ENCODE assay signal across 1 cellular context in the genomic region with DNA sequence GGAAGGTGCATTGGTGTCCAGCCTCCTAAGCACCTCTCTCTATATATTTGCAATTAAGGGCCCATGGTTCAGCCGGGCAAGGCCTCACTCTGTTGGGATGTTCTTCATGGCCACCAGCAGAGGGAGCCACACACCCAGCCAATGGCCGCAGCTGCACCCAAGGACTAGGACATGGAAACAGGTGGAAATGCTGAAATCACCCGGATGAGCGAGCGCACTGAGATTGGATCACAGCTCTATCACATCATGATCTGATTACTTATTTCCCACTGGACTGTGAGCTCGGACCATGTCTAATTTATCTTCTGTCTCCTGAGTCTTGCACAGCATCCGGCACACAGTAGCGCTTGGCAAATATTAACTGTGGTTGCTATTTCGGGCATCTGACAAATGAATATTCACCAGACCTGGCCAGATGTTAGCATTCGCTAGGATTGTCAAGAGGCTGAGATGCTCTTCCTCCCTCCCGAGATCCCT.
A peak's percentile ranks its signal among the peaks of the same experiment; 100 is the strongest.
TF ChIP-seq lines count a peak whose summit lies in the region.

No MANE protein-coding gene starts in this region.

TF ChIP-seq in K562, 482 proteins besides CTCF, POLR2A, EP300 and RAD21 (continued from another document and continues in another):
- TF ChIP-seq, protein P1, sequence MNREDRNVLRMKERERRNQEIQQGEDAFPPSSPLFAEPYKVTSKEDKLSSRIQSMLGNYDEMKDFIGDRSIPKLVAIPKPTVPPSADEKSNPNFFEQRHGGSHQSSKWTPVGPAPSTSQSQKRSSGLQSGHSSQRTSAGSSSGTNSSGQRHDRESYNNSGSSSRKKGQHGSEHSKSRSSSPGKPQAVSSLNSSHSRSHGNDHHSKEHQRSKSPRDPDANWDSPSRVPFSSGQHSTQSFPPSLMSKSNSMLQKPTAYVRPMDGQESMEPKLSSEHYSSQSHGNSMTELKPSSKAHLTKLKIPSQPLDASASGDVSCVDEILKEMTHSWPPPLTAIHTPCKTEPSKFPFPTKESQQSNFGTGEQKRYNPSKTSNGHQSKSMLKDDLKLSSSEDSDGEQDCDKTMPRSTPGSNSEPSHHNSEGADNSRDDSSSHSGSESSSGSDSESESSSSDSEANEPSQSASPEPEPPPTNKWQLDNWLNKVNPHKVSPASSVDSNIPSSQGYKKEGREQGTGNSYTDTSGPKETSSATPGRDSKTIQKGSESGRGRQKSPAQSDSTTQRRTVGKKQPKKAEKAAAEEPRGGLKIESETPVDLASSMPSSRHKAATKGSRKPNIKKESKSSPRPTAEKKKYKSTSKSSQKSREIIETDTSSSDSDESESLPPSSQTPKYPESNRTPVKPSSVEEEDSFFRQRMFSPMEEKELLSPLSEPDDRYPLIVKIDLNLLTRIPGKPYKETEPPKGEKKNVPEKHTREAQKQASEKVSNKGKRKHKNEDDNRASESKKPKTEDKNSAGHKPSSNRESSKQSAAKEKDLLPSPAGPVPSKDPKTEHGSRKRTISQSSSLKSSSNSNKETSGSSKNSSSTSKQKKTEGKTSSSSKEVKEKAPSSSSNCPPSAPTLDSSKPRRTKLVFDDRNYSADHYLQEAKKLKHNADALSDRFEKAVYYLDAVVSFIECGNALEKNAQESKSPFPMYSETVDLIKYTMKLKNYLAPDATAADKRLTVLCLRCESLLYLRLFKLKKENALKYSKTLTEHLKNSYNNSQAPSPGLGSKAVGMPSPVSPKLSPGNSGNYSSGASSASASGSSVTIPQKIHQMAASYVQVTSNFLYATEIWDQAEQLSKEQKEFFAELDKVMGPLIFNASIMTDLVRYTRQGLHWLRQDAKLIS (CRISPR knock-in tag; IDR thresholded peaks at IDR 0.05): no peak
- TF ChIP-seq ATF7 (IDR thresholded peaks at IDR 0.05) (peak; percentile 37; the same call in 1 of the 2 replicates), ELF1 (tag; IDR thresholded peaks at IDR 0.05) (no peak), PTBP1 (IDR thresholded peaks at IDR 0.05; ENCODE audit: low read depth, low read length) (no peak), HOXB6 (CRISPR knock-in tag; IDR thresholded peaks at IDR 0.05; ENCODE audit: borderline replicate concordance) (no peak), JUNB (CRISPR knock-in tag; conservative IDR thresholded peaks at IDR 0.05) (no peak), BMI1 (IDR thresholded peaks at IDR 0.05; ENCODE audit: low read length) (no peak), NCOA1 (IDR thresholded peaks at IDR 0.05; ENCODE audit: low read depth) (no peak), RUNX1 (IDR thresholded peaks at IDR 0.05; ENCODE audit: low read depth) (no peak), PCBP1 (IDR thresholded peaks at IDR 0.05; ENCODE audit: low read depth, low read length, poor library complexity, severe bottlenecking) (no peak), ARID2 (IDR thresholded peaks at IDR 0.05) (peak; percentile 90), GATA2 (CRISPR knock-in tag; IDR thresholded peaks at IDR 0.05) (no peak), XRCC5 (IDR thresholded peaks at IDR 0.05; ENCODE audit: low read depth, low read length) (peak; percentile 75; the same call in 1 of the 2 replicates), HLTF (IDR thresholded peaks at IDR 0.05) (no peak), CEBPG (CRISPR knock-in tag; IDR thresholded peaks at IDR 0.05) (no peak), CEBPG (tag; conservative IDR thresholded peaks at IDR 0.05 in 1 of 2, IDR thresholded peaks at IDR 0.05 in 1 of 2) (no peak), SUPT5H (IDR thresholded peaks at IDR 0.05) (no peak), SIRT6 (IDR thresholded peaks at IDR 0.05; ENCODE audit: low read depth, low read length) (no peak), NUFIP1 (IDR thresholded peaks at IDR 0.05; ENCODE audit: partially characterized antibody) (no peak), ZNF77 (CRISPR knock-in tag; IDR thresholded peaks at IDR 0.05) (no peak), ZNF282 (CRISPR knock-in tag; IDR thresholded peaks at IDR 0.05) (no peak), MAFG (tag; conservative IDR thresholded peaks at IDR 0.05) (no peak), ZNF24 (IDR thresholded peaks at IDR 0.05) (no peak), NFRKB (IDR thresholded peaks at IDR 0.05; ENCODE audit: low read depth) (no peak), TAL1 (IDR thresholded peaks at IDR 0.05) (no peak), ZBTB7A (IDR thresholded peaks at IDR 0.05; ENCODE audit: borderline replicate concordance, control insufficient read depth, low read depth, low read length) (no peak), MYBL2 (IDR thresholded peaks at IDR 0.05; ENCODE audit: low read depth) (no peak), MYBL2 (CRISPR knock-in tag; IDR thresholded peaks at IDR 0.05; ENCODE audit: borderline replicate concordance) (no peak), HDAC1 (IDR thresholded peaks at IDR 0.05) (no peak), SRSF7 (optimal IDR thresholded peaks at IDR 0.05; ENCODE audit: low read depth, low read length) (no peak), CEBPB (tag; IDR thresholded peaks at IDR 0.05) (no peak), TEAD1 (CRISPR knock-in tag; IDR thresholded peaks at IDR 0.05) (0 out of 4 replicates have a peak, but pooled peaks of 1 of the 2 experiments have one; percentile 35), ZNF384 (IDR thresholded peaks at IDR 0.05; ENCODE audit: low read depth, low read length) (peak; percentile 48; the same call in 1 of the 2 replicates), SP1 (CRISPR knock-in tag; IDR thresholded peaks at IDR 0.05) (0 out of 2 replicates have a peak, but pooled peaks have one; percentile 46), OTX1 (CRISPR knock-in tag; IDR thresholded peaks at IDR 0.05) (no peak), RB1 (IDR thresholded peaks at IDR 0.05; ENCODE audit: low read depth) (0 out of 2 replicates have a peak, but pooled peaks have one; percentile 17), SMARCC2 (IDR thresholded peaks at IDR 0.05; ENCODE audit: low read depth) (no peak), ZNF12 (CRISPR knock-in tag; IDR thresholded peaks at IDR 0.05) (no peak)
- TF ChIP-seq, protein P2, sequence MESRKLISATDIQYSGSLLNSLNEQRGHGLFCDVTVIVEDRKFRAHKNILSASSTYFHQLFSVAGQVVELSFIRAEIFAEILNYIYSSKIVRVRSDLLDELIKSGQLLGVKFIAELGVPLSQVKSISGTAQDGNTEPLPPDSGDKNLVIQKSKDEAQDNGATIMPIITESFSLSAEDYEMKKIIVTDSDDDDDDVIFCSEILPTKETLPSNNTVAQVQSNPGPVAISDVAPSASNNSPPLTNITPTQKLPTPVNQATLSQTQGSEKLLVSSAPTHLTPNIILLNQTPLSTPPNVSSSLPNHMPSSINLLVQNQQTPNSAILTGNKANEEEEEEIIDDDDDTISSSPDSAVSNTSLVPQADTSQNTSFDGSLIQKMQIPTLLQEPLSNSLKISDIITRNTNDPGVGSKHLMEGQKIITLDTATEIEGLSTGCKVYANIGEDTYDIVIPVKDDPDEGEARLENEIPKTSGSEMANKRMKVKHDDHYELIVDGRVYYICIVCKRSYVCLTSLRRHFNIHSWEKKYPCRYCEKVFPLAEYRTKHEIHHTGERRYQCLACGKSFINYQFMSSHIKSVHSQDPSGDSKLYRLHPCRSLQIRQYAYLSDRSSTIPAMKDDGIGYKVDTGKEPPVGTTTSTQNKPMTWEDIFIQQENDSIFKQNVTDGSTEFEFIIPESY (CRISPR knock-in tag; IDR thresholded peaks at IDR 0.05): 0 out of 2 replicates have a peak, but pooled peaks have one; percentile 14
- TF ChIP-seq, protein P3, sequence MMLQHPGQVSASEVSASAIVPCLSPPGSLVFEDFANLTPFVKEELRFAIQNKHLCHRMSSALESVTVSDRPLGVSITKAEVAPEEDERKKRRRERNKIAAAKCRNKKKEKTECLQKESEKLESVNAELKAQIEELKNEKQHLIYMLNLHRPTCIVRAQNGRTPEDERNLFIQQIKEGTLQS (IDR thresholded peaks at IDR 0.05): no peak
- TF ChIP-seq, protein P3 (CRISPR knock-in tag; conservative IDR thresholded peaks at IDR 0.05): peak; percentile 54; the same call in 1 of the 2 replicates
- TF ChIP-seq, protein P4, sequence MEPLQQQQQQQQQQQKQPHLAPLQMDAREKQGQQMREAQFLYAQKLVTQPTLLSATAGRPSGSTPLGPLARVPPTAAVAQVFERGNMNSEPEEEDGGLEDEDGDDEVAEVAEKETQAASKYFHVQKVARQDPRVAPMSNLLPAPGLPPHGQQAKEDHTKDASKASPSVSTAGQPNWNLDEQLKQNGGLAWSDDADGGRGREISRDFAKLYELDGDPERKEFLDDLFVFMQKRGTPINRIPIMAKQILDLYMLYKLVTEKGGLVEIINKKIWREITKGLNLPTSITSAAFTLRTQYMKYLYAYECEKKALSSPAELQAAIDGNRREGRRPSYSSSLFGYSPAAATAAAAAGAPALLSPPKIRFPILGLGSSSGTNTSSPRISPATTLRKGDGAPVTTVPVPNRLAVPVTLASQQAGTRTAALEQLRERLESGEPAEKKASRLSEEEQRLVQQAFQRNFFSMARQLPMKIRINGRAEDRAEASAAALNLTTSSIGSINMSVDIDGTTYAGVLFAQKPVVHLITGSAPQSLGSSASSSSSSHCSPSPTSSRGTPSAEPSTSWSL (CRISPR knock-in tag; IDR thresholded peaks at IDR 0.05; ENCODE audit: borderline replicate concordance): no peak
- TF ChIP-seq, protein P5, sequence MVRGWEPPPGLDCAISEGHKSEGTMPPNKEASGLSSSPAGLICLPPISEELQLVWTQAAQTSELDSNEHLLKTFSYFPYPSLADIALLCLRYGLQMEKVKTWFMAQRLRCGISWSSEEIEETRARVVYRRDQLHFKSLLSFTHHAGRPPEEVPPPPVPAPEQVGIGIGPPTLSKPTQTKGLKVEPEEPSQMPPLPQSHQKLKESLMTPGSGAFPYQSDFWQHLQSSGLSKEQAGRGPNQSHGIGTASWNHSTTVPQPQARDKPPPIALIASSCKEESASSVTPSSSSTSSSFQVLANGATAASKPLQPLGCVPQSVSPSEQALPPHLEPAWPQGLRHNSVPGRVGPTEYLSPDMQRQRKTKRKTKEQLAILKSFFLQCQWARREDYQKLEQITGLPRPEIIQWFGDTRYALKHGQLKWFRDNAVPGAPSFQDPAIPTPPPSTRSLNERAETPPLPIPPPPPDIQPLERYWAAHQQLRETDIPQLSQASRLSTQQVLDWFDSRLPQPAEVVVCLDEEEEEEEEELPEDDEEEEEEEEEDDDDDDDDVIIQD (CRISPR knock-in tag; IDR thresholded peaks at IDR 0.05): no peak
- TF ChIP-seq, protein P6, sequence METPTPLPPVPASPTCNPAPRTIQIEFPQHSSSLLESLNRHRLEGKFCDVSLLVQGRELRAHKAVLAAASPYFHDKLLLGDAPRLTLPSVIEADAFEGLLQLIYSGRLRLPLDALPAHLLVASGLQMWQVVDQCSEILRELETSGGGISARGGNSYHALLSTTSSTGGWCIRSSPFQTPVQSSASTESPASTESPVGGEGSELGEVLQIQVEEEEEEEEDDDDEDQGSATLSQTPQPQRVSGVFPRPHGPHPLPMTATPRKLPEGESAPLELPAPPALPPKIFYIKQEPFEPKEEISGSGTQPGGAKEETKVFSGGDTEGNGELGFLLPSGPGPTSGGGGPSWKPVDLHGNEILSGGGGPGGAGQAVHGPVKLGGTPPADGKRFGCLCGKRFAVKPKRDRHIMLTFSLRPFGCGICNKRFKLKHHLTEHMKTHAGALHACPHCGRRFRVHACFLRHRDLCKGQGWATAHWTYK (CRISPR knock-in tag; IDR thresholded peaks at IDR 0.05): no peak
- TF ChIP-seq, protein P7, sequence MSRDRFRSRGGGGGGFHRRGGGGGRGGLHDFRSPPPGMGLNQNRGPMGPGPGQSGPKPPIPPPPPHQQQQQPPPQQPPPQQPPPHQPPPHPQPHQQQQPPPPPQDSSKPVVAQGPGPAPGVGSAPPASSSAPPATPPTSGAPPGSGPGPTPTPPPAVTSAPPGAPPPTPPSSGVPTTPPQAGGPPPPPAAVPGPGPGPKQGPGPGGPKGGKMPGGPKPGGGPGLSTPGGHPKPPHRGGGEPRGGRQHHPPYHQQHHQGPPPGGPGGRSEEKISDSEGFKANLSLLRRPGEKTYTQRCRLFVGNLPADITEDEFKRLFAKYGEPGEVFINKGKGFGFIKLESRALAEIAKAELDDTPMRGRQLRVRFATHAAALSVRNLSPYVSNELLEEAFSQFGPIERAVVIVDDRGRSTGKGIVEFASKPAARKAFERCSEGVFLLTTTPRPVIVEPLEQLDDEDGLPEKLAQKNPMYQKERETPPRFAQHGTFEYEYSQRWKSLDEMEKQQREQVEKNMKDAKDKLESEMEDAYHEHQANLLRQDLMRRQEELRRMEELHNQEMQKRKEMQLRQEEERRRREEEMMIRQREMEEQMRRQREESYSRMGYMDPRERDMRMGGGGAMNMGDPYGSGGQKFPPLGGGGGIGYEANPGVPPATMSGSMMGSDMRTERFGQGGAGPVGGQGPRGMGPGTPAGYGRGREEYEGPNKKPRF (IDR thresholded peaks at IDR 0.05; ENCODE audit: low read depth, low read length): no peak
- TF ChIP-seq, protein P8, sequence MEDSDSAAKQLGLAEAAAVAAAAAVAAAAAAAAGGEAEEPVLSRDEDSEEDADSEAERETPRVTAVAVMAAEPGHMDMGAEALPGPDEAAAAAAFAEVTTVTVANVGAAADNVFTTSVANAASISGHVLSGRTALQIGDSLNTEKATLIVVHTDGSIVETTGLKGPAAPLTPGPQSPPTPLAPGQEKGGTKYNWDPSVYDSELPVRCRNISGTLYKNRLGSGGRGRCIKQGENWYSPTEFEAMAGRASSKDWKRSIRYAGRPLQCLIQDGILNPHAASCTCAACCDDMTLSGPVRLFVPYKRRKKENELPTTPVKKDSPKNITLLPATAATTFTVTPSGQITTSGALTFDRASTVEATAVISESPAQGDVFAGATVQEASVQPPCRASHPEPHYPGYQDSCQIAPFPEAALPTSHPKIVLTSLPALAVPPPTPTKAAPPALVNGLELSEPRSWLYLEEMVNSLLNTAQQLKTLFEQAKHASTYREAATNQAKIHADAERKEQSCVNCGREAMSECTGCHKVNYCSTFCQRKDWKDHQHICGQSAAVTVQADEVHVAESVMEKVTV (CRISPR knock-in tag; IDR thresholded peaks at IDR 0.05): peak; percentile 93
- TF ChIP-seq, protein P9, sequence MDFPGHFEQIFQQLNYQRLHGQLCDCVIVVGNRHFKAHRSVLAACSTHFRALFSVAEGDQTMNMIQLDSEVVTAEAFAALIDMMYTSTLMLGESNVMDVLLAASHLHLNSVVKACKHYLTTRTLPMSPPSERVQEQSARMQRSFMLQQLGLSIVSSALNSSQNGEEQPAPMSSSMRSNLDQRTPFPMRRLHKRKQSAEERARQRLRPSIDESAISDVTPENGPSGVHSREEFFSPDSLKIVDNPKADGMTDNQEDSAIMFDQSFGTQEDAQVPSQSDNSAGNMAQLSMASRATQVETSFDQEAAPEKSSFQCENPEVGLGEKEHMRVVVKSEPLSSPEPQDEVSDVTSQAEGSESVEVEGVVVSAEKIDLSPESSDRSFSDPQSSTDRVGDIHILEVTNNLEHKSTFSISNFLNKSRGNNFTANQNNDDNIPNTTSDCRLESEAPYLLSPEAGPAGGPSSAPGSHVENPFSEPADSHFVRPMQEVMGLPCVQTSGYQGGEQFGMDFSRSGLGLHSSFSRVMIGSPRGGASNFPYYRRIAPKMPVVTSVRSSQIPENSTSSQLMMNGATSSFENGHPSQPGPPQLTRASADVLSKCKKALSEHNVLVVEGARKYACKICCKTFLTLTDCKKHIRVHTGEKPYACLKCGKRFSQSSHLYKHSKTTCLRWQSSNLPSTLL (IDR thresholded peaks at IDR 0.05): no peak
